Comparison of ENCODE assay signal across 1 cellular context in genomic region chr17:72142097-72142496, GRCh38. TPM values are rescaled to one million over a fixed set of nuclear protein-coding genes. Genes with fewer than 3 reads are reported as not detected.
"Had no signal": no experiment of that assay in that cellular context is flagged by ENCODE, and none has a peak within 500 bp of the region (broad histone marks: within the 10 kb centered on the region; RNA-seq: fewer than 3 reads in every experiment).

No MANE protein-coding gene starts in this region.

RNA-seq across cellular contexts. Expression of gene SOX9, which starts 21.3 kb away (rescaled TPM):
- total RNA-seq: OCI-LY7 had no signal
